Comparison of ENCODE assay signal across 10 cellular contexts in the genomic region with DNA sequence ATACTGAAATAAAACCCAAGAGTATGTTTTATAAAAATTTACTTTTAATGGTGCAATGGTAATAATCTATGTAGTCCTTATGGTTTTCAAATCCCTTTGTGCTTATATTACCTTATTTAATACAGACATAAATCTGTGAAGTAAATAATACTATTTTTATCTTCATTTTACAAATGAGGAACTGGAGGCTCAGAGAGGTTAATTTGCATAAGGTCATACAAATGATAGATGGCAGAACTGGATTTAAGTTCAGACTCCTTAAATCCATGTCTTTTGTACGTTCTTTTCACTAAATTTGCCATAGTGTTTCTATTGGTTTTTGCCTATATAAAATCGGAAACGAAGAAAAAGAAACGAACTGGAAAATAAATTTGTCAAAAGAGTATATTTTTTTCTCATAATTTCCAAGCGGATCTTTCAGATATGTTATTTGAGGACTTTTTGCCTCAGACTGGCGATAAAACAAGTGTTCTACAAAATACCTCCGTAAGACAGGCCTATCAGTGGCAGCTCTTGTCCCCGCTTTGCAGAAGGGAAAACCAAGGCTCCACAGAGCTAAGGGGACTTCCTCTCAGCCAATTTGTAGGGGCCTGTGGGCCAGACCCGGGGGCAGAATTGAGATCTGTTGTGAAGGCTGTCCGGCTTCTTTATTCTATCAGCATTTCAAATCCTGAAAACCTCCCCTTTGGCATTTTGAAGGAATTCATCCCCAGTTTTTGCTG. TPM values are rescaled to one million over a fixed set of nuclear protein-coding genes. Genes with fewer than 3 reads are reported as not detected.
DNase-seq lines count a peak whose midpoint lies in the region; ATAC-seq and TF ChIP-seq lines count a peak whose summit lies in the region.
"Had no signal": no experiment of that assay in that cellular context is flagged by ENCODE, and none has a peak within 500 bp of the region (broad histone marks: within the 10 kb centered on the region; RNA-seq: fewer than 3 reads in every experiment).

No MANE protein-coding gene starts in this region.

- TF ChIP-seq CTCF in tibial artery (IDR thresholded peaks at IDR 0.05) = no peak

- ATAC-seq in activated T-cell treated with anti-CD3 and anti-CD28 coated beads, Interleukin-2, amount 50 U/mL, for 72 hours (replicated peaks in 1 of 2) = peak; percentile 1 to 14
- no peak for ATAC-seq in aorta (ENCODE audit: low FRiP score)

- no peaks in the 10 kb centered on the region for H3K27me3 ChIP-seq in SJCRH30
- peaks cover 37% of the 10 kb centered on the region for H3K27me3 ChIP-seq in iPS-18a (ENCODE audit: control insufficient read depth, insufficient read depth, low read length)
- no peaks in the 10 kb centered on the region for H3K27me3 ChIP-seq in tibial artery
- no peaks in the 10 kb centered on the region for H3K27me3 ChIP-seq in aorta (ENCODE audit: control insufficient read depth in 1 of 2, insufficient read depth in 2 of 2, low read length in 1 of 2)

- H3K36me3 Mint-ChIP-seq in activated T-cell treated with anti-CD3 and anti-CD28 coated beads, Interleukin-2, amount 50 U/mL, for 72 hours (ENCODE audit: insufficient read depth in 2 of 2) = peaks cover 24 to 30% of the 10 kb centered on the region in 2 donors

- H3K4me3 Mint-ChIP-seq in activated T-cell treated with anti-CD3 and anti-CD28 coated beads, Interleukin-2, amount 50 U/mL, for 72 hours = peak overlapping the region; percentile 96 to 99

- peaks cover 26% of the 10 kb centered on the region for H3K4me1 ChIP-seq in SJCRH30
- H3K4me1 ChIP-seq in iPS-18a (ENCODE audit: control insufficient read depth, low read depth, low read length) = peaks cover 52% of the 10 kb centered on the region
- H3K4me1 ChIP-seq in tibial artery = peaks cover 0 to 40% (median 14%) of the 10 kb centered on the region in 4 donors
- H3K4me1 ChIP-seq in aorta (ENCODE audit: control insufficient read depth in 1 of 2, insufficient read depth in 2 of 2, low read length in 2 of 2) = peaks cover 0 to 5% of the 10 kb centered on the region in 2 donors
- H3K4me1 ChIP-seq: BE2C had no signal

- no peak overlapping the region; the same call in 1 of the 2 replicates for H3K27ac ChIP-seq in SJCRH30
- no peak overlapping the region for H3K27ac ChIP-seq in iPS-18a (ENCODE audit: low read length)
- peak overlapping the region; percentile 77 to 79 for H3K27ac ChIP-seq in tibial artery
- no peak overlapping the region for H3K27ac ChIP-seq in aorta (ENCODE audit: low read depth in 1 of 2, low read length in 2 of 2)

- no peaks in the 10 kb centered on the region for H3K36me3 ChIP-seq in SJCRH30
- H3K36me3 ChIP-seq in iPS-18a (ENCODE audit: control insufficient read depth, low read depth, low read length) = no peaks in the 10 kb centered on the region
- no peaks in the 10 kb centered on the region for H3K36me3 ChIP-seq in tibial artery
- no peaks in the 10 kb centered on the region for H3K36me3 ChIP-seq in aorta (ENCODE audit: control insufficient read depth in 1 of 2, insufficient read depth in 2 of 2, low read length in 1 of 2)
- H3K36me3 ChIP-seq: BE2C had no signal

- DNase-seq in activated T-cell treated with anti-CD3 and anti-CD28 coated beads, Interleukin-2, amount 50 U/mL, for 72 hours = no peak
- no peak for DNase-seq in activated T-cell treated with anti-CD3 and anti-CD28 coated beads, Interleukin-2, amount 50 U/mL, for 48 hours
- DNase-seq in SJCRH30 (no peak), tibial artery (no peak), aorta (no peak), DMS 273 treated with DMSO at 0.1 percent for 48 hours (lab: John Stamatoyannopoulos, UW) (no peak), HT-29 (ENCODE audit: low spot score) (no peak)
- DNase-seq: BE2C, NCI-H2171 treated with DMSO at 0.1 percent for 48 hours had no signal

- 95 to 96% methylated on average over 10 of the region's 10 CpGs for WGBS in aorta, 2 donors

- H3K9me3 ChIP-seq in SJCRH30 (replicated peaks) (no peaks in the 10 kb centered on the region), iPS-18a (ENCODE audit: control insufficient read depth, low read depth, low read length) (no peaks in the 10 kb centered on the region), tibial artery (no peaks in the 10 kb centered on the region), aorta (ENCODE audit: control insufficient read depth, low read length) (no peaks in the 10 kb centered on the region)
- H3K9me3 ChIP-seq: BE2C had no signal

- no peaks in the 10 kb centered on the region for H3K27me3 Mint-ChIP-seq in activated T-cell treated with anti-CD3 and anti-CD28 coated beads, Interleukin-2, amount 50 U/mL, for 72 hours (ENCODE audit: low read depth)

- H3K9me3 Mint-ChIP-seq in activated T-cell treated with anti-CD3 and anti-CD28 coated beads, Interleukin-2, amount 50 U/mL, for 72 hours = no peaks in the 10 kb centered on the region

- intact Hi-C loops in tibial artery (cut with DNase I; ENCODE audit: low total_unique reads) (no loop called here), aorta (cut with DNase I) (loop anchor here (5.0 kb wide), 2 partner anchors 43 to 58 kb away; no protein-coding TSS in a partner anchor)

- peak overlapping the region; percentile 69 for H3K27ac Mint-ChIP-seq in activated T-cell treated with anti-CD3 and anti-CD28 coated beads, Interleukin-2, amount 50 U/mL, for 72 hours

- H3K9ac ChIP-seq in iPS-18a (ENCODE audit: low read length) = peak overlapping the region; percentile 31

- H3K4me1 Mint-ChIP-seq in activated T-cell treated with anti-CD3 and anti-CD28 coated beads, Interleukin-2, amount 50 U/mL, for 72 hours (ENCODE audit: low read depth) = peaks cover 71% of the 10 kb centered on the region

- H3K4me3 ChIP-seq in SJCRH30 = peak overlapping the region; percentile 66
- H3K4me3 ChIP-seq in iPS-18a (ENCODE audit: low read length) = peak overlapping the region; percentile 55
- peak overlapping the region in 1 of 2 donors; percentile 76 for H3K4me3 ChIP-seq in tibial artery
- H3K4me3 ChIP-seq in aorta (ENCODE audit: low read length in 2 of 2) = no peak overlapping the region

RNA-seq across cellular contexts. Expression of a gene that starts 1.1 kb away (rescaled TPM):
- 100 to 1,000 TPM; 117 to 137 TPM for total RNA-seq in activated T-cell treated with anti-CD3 and anti-CD28 coated beads, Interleukin-2, amount 50 U/mL, for 72 hours
- total RNA-seq in SJCRH30 (2014; rRNA removed; shearing (Covaris generic)) = 43.1 and 45.3 TPM in 2 replicates
- 10 to 100 TPM; 17.8 to 26.9 TPM for total RNA-seq in aorta
- polyA plus RNA-seq in aorta = 10 to 100 TPM; 13.7 to 32.2 TPM
- 10.7 and 13.3 TPM in 2 replicates for total RNA-seq in HT-29 (2014; rRNA removed; shearing (Covaris generic))

Comparison
In these comparisons a context has a peak if more than half of its experiments do, and no peak if none do; other contexts are left out.
1. H3K27ac ChIP-seq: peak in tibial artery (2 of 2); none in SJCRH30 (single experiment), iPS-18a (single experiment) and aorta (0 of 2).
2. H3K4me3 ChIP-seq: peak in SJCRH30 (single experiment) and iPS-18a (single experiment); none in aorta (0 of 2).